Comparison of ENCODE assay signal across 7 cellular contexts in the genomic region with DNA sequence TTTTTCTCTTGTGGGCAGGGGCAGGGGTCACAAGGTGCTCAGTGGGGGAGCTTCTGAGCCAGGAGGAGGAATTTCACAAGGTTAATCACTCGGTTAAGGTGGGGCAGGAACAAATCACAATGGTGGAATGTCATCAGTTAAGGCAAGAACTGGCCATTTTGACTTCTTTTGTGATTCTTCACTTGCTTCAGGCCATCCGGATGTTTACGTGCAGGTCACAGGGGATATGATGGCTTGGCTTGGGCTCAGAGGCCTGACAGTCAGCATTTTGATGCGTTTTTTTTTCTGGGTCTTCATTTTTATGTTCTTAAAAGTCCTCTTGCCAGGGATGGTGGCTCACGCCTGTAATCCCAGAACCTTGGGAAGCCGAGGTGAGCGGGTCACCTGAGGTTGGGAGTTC. TPM values are rescaled to one million over a fixed set of nuclear protein-coding genes. Genes with fewer than 3 reads are reported as not detected.
"Had no signal": no experiment of that assay in that cellular context is flagged by ENCODE, and none has a peak within 500 bp of the region (broad histone marks: within the 10 kb centered on the region; RNA-seq: fewer than 3 reads in every experiment).

No MANE protein-coding gene starts in this region.

RNA-seq across cellular contexts. Expression of gene NEURL1, which starts 28.5 kb away (rescaled TPM):
- total RNA-seq: HepG2, MCF 10A, SJSA1 had no signal

RNA-seq across cellular contexts. Expression of gene CALHM3, which starts 43.0 kb away (rescaled TPM):
- total RNA-seq: HepG2, HT-29, IMR-90, MCF 10A, OCI-LY7, Right ventricle myocardium superior, SJSA1 had no signal
